ENCODE assay signal across 24 cellular contexts in genomic region chr12:19014243-19014642, GRCh38.
DNase-seq lines count a peak whose midpoint lies in the region; ATAC-seq and TF ChIP-seq lines count a peak whose summit lies in the region.
"Had no signal": no experiment of that assay in that cellular context is flagged by ENCODE, and none has a peak within 500 bp of the region (broad histone marks: within the 10 kb centered on the region; RNA-seq: fewer than 3 reads in every experiment).

No MANE protein-coding gene starts in this region.

- intact Hi-C loops in Right ventricle myocardium inferior (cut with DNase I) (no loop called here), left ventricle myocardium inferior (cut with micrococcal nuclease) (no loop called here)

- no peaks in the 10 kb centered on the region for H3K9me2 ChIP-seq in hepatocyte (replicated peaks; ENCODE audit: insufficient read depth)

- peak; percentile 24 for ATAC-seq in Right ventricle myocardium inferior
- ATAC-seq: lower lobe of right lung had no signal

- H3K4me1 Mint-ChIP-seq in brain, result peaks cover 10% of the 10 kb centered on the region
- H3K4me1 Mint-ChIP-seq: activated CD4-positive, alpha-beta T cell treated with anti-CD3 and anti-CD28 coated beads, Interleukin-2, amount 10 ng/mL, durations not matched to agents 7 days and 5 days had no signal

- H3K36me3 ChIP-seq in left ventricle myocardium inferior (no peaks in the 10 kb centered on the region), hepatocyte (replicated peaks; ENCODE audit: insufficient read depth, low read depth) (no peaks in the 10 kb centered on the region)
- H3K36me3 ChIP-seq: BE2C, lower lobe of right lung, WERI-Rb-1 had no signal

- peak overlapping the region; percentile 3 to 74 (median 34) for H3K27ac Mint-ChIP-seq in brain
- H3K27ac Mint-ChIP-seq: activated CD4-positive, alpha-beta T cell treated with anti-CD3 and anti-CD28 coated beads, Interleukin-2, amount 10 ng/mL, durations not matched to agents 7 days and 5 days; activated naive CD4-positive, alpha-beta T cell treated with anti-CD3 and anti-CD28 coated beads for 36 hours; T-helper 2 cell treated with Interferon-gamma antibody and Interleukin-4, amounts not matched to agents 5 μg/mL and 100 μg/mL, for 36 hours; type B pancreatic cell had no signal

- no peaks in the 10 kb centered on the region for H3K36me3 Mint-ChIP-seq in brain
- H3K36me3 Mint-ChIP-seq: type B pancreatic cell had no signal

- DNase-seq in Right ventricle myocardium inferior (ENCODE audit: missing footprints) (no peak), left ventricle myocardium inferior (no peak), hepatocyte (ENCODE audit: low spot score) (no peak), superior temporal gyrus (ENCODE audit: extremely low spot score) (peak; percentile 50), AML-193 (lab: John Stamatoyannopoulos, UW) (no peak), DMS53 (lab: John Stamatoyannopoulos, UW) (no peak)
- no peak for DNase-seq in activated effector memory CD4-positive, alpha-beta T cell treated with Interleukin-2 at 50 U/mL for 16 hours
- DNase-seq: activated CD4-positive, alpha-beta T cell treated with anti-CD3 and anti-CD28 coated beads, Interleukin-2, amount 10 ng/mL, durations not matched to agents 7 days and 5 days; activated naive CD4-positive, alpha-beta T cell treated with anti-CD3 and anti-CD28 coated beads for 36 hours; activated T-cell treated with anti-CD3 and anti-CD28 coated beads, Interleukin-2, amount 50 U/mL, for 48 hours; BE2C; central memory CD4-positive, alpha-beta T cell; DMS79 treated with DMSO at 0.1 percent for 48 hours; hypothalamus; lower lobe of right lung; NCI-H187; NCI-H2227 treated with DMSO at 0.1 percent for 48 hours; NCI-H774; stimulated activated CD8-positive, alpha-beta memory T cell treated with anti-CD3 and anti-CD28 coated beads, Interleukin-4, amount 100 ng/mL, for 48 hours; WERI-Rb-1 had no signal

- no peak for TF ChIP-seq CTCF in left ventricle myocardium inferior (IDR thresholded peaks at IDR 0.05; ENCODE audit: borderline replicate concordance)
- TF ChIP-seq CTCF in brain (conservative IDR thresholded peaks at IDR 0.05), result no peak
- no peak for TF ChIP-seq CTCF in hepatocyte (IDR thresholded peaks at IDR 0.05; ENCODE audit: poor library complexity)

- peak overlapping the region in 1 of 5 experiments; percentile 33 for H3K4me3 Mint-ChIP-seq in brain
- H3K4me3 Mint-ChIP-seq: activated CD4-positive, alpha-beta T cell treated with anti-CD3 and anti-CD28 coated beads, Interleukin-2, amount 10 ng/mL, durations not matched to agents 7 days and 5 days; activated naive CD4-positive, alpha-beta T cell treated with anti-CD3 and anti-CD28 coated beads for 36 hours; neural crest cell; T-helper 2 cell treated with Interferon-gamma antibody and Interleukin-4, amounts not matched to agents 5 μg/mL and 100 μg/mL, for 36 hours; type B pancreatic cell had no signal

- H3K27me3 Mint-ChIP-seq in brain, result peaks cover 3% of the 10 kb centered on the region
- H3K27me3 Mint-ChIP-seq: type B pancreatic cell had no signal

- H3K9me3 Mint-ChIP-seq in brain, result no peaks in the 10 kb centered on the region
- H3K9me3 Mint-ChIP-seq: activated CD4-positive, alpha-beta T cell treated with anti-CD3 and anti-CD28 coated beads, Interleukin-2, amount 10 ng/mL, durations not matched to agents 7 days and 5 days; activated naive CD4-positive, alpha-beta T cell treated with anti-CD3 and anti-CD28 coated beads for 36 hours; type B pancreatic cell had no signal

- WGBS in hepatocyte (ENCODE audit: low lambda C conversion rate, missing lambda C conversion rate), result 44% methylated on average over 2 of the region's 2 CpGs

- H3K4me1 ChIP-seq in left ventricle myocardium inferior (peaks cover 21% of the 10 kb centered on the region), hepatocyte (ENCODE audit: insufficient read depth) (peaks cover 5% of the 10 kb centered on the region)
- H3K4me1 ChIP-seq: BE2C had no signal

- H3K9me3 ChIP-seq in left ventricle myocardium inferior (replicated peaks) (no peaks in the 10 kb centered on the region), hepatocyte (ENCODE audit: low read depth) (no peaks in the 10 kb centered on the region)
- H3K9me3 ChIP-seq: BE2C, lower lobe of right lung had no signal

- no peaks in the 10 kb centered on the region for H3K79me2 ChIP-seq in hepatocyte

- peak overlapping the region; percentile 19 for H3K4me2 ChIP-seq in hepatocyte

- no peak overlapping the region for H2AFZ ChIP-seq in hepatocyte

- no peaks in the 10 kb centered on the region for H3K27me3 ChIP-seq in left ventricle myocardium inferior (ENCODE audit: low read depth)
- no peaks in the 10 kb centered on the region for H3K27me3 ChIP-seq in hepatocyte
- H3K27me3 ChIP-seq: BE2C had no signal

- H4K20me1 ChIP-seq in hepatocyte (ENCODE audit: insufficient read depth, poor library complexity, severe bottlenecking), result no peaks in the 10 kb centered on the region

- H3K4me3 ChIP-seq in left ventricle myocardium inferior (no peak overlapping the region), hepatocyte (no peak overlapping the region)
- H3K4me3 ChIP-seq: lower lobe of right lung had no signal

- H3K27ac ChIP-seq in left ventricle myocardium inferior (replicated peaks) (no peak overlapping the region), hepatocyte (peak overlapping the region; percentile 0)
- H3K27ac ChIP-seq: lower lobe of right lung, WERI-Rb-1 had no signal
